Comparison of ENCODE assay signal across 6 cellular contexts in genomic region chr11:65960824-65961266, GRCh38. TPM values are rescaled to one million over a fixed set of nuclear protein-coding genes. Genes with fewer than 3 reads are reported as not detected.
DNase-seq lines count a peak whose midpoint lies in the region; TF ChIP-seq lines count a peak whose summit lies in the region.

No MANE protein-coding gene starts in this region.

- DNase-seq in HFFc6: no peak
- DNase-seq in mammary epithelial cell: no peak
- DNase-seq in NCI-H146 treated with DMSO at 0.1 percent for 48 hours (lab: John Stamatoyannopoulos, UW; ENCODE audit: unreplicated experiment): no peak
- DNase-seq in NCI-H2081 (lab: John Stamatoyannopoulos, UW): no peak
- no peak for DNase-seq in activated effector memory CD4-positive, alpha-beta T cell treated with Interleukin-2 at 50 U/mL for 16 hours

- peaks cover 8% of the 10 kb centered on the region for H3K36me3 Mint-ChIP-seq in HFFc6 (ENCODE audit: low read depth)

- H4K20me1 ChIP-seq in mammary epithelial cell (ENCODE audit: insufficient read depth, low read length): no peaks in the 10 kb centered on the region

- no peaks in the 10 kb centered on the region for H3K9me3 Mint-ChIP-seq in HFFc6

- peaks cover 25% of the 10 kb centered on the region for H3K4me1 Mint-ChIP-seq in HFFc6 (ENCODE audit: low read depth)

- peak overlapping the region; percentile 91 for H2AFZ ChIP-seq in mammary epithelial cell (ENCODE audit: low read depth, low read length)
- H2AFZ ChIP-seq in neuron (ENCODE audit: low read depth, low read length): peak overlapping the region; percentile 6

- H3K27me3 Mint-ChIP-seq in HFFc6 (ENCODE audit: insufficient read depth): peaks cover under 1% of the 10 kb centered on the region; the same call in 1 of the 2 replicates

- CTCF ChIA-PET in mammary epithelial cell (lab: Charles Lee; ENCODE audit: low non-redundant PET): no interaction called here

- dilution Hi-C loops in mammary epithelial cell (cut with HindIII; ENCODE audit: low sequenced_read_pairs): no loop called here

- peaks cover 10% of the 10 kb centered on the region for H3K4me1 ChIP-seq in mammary epithelial cell (ENCODE audit: insufficient read depth, low read length)
- peaks cover 13% of the 10 kb centered on the region for H3K4me1 ChIP-seq in neuron (ENCODE audit: insufficient read depth, low read length)

- intact Hi-C loops in mammary epithelial cell (cut with micrococcal nuclease): loop anchor here (1.0 to 2.0 kb wide), 6 partner anchors 20 to 100 kb away; partner anchors contain the start of genes BANF1, C11orf68, DRAP1 and EIF1AD

- H3K27me3 ChIP-seq in mammary epithelial cell (ENCODE audit: insufficient read depth, low read length) (no peaks in the 10 kb centered on the region), neuron (ENCODE audit: insufficient read depth, low read length) (no peaks in the 10 kb centered on the region)

- peak overlapping the region; percentile 76 for H3K9ac ChIP-seq in mammary epithelial cell (ENCODE audit: insufficient read depth, low read length)

- H3K27ac ChIP-seq in mammary epithelial cell (ENCODE audit: insufficient read depth, low read depth, low read length): peak overlapping the region; percentile 71

- TF ChIP-seq CTCF in HFFc6 (IDR thresholded peaks at IDR 0.05): no peak
- no peak for TF ChIP-seq CTCF in mammary epithelial cell (conservative IDR thresholded peaks at IDR 0.05 in 1 of 2, IDR thresholded peaks at IDR 0.05 in 1 of 2; ENCODE audit: extremely low read depth in 1 of 2, insufficient read depth in 1 of 2, low read depth in 1 of 2, low read length in 2 of 2)

- no TSS peak for BruUV-seq in mammary epithelial cell (replicated peaks; lab: Mats Ljungman, UMichigan)

- peaks cover 4% of the 10 kb centered on the region for H3K36me3 ChIP-seq in mammary epithelial cell (ENCODE audit: insufficient read depth, low read length)
- H3K36me3 ChIP-seq in neuron (ENCODE audit: insufficient read depth, low read length): peaks cover 23% of the 10 kb centered on the region

- 18% methylated on average over 11 of the region's 16 CpGs for WGBS in mammary epithelial cell (ENCODE audit: low coverage, missing lambda C conversion rate)

- peak overlapping the region; percentile 84 for H3K4me2 ChIP-seq in mammary epithelial cell (ENCODE audit: insufficient read depth, low read depth, low read length)

- H3K79me2 ChIP-seq in mammary epithelial cell (ENCODE audit: insufficient read depth, low read length): peaks cover 41% of the 10 kb centered on the region

- peak overlapping the region; percentile 58 to 98 (median 65) for H3K4me3 ChIP-seq in mammary epithelial cell (replicated peaks in 1 of 3; ENCODE audit: insufficient read depth in 1 of 3, low read depth in 2 of 3, low read length in 3 of 3)
- H3K4me3 ChIP-seq in neuron (ENCODE audit: low read length): peak overlapping the region; percentile 62

- peak overlapping the region; percentile 89 for H3K4me3 Mint-ChIP-seq in HFFc6

- H3K27ac Mint-ChIP-seq in HFFc6: peak overlapping the region; percentile 98

- in situ Hi-C loops in mammary epithelial cell (cut with MboI; ENCODE audit: low sequenced_read_pairs in 2 of 2): no loop called here

- H3K9me3 ChIP-seq in mammary epithelial cell (replicated peaks; ENCODE audit: insufficient read depth, low read length): no peaks in the 10 kb centered on the region
- no peaks in the 10 kb centered on the region for H3K9me3 ChIP-seq in neuron (ENCODE audit: low read length)

RNA-seq across cellular contexts. Expression of gene SART1, which starts 0.7 kb away (rescaled TPM):
- 10 to 100 TPM; 51.7 to 69.3 (median 61.0) TPM for total RNA-seq in HFFc6 (2021; fragmentation: NEBNext Ultra II Directional; extraction: Animal tissue kit (Norgen Biotek cat#: 25700))
- 10 to 100 TPM; 16.5 to 50.7 TPM for total RNA-seq in mammary epithelial cell
- polyA plus RNA-seq in mammary epithelial cell: 18.4 TPM
- polyA minus RNA-seq in mammary epithelial cell: 31.7 TPM

RNA-seq across cellular contexts. Expression of gene TSGA10IP, which starts 15.6 kb away (rescaled TPM):
- under 1 TPM in 1 of 6 experiments, not detected in 5; 0.23 TPM for total RNA-seq in HFFc6 (2021; fragmentation: NEBNext Ultra II Directional; extraction: Animal tissue kit (Norgen Biotek cat#: 25700))
- not detected for total RNA-seq in mammary epithelial cell
- not detected for polyA plus RNA-seq in mammary epithelial cell
- polyA minus RNA-seq in mammary epithelial cell: not detected

RNA-seq across cellular contexts. Expression of gene EIF1AD, which starts 41.1 kb away (rescaled TPM):
- total RNA-seq in HFFc6 (2021; fragmentation: NEBNext Ultra II Directional; extraction: Animal tissue kit (Norgen Biotek cat#: 25700)): 10 to 100 TPM; 28.6 to 36.8 (median 31.7) TPM
- total RNA-seq in mammary epithelial cell: 10 to 100 TPM; 26.8 to 36.9 TPM
- polyA plus RNA-seq in mammary epithelial cell: 40.5 TPM
- polyA minus RNA-seq in mammary epithelial cell: 74.5 TPM

RNA-seq across cellular contexts. Expression of gene BANF1, which starts 41.5 kb away (rescaled TPM):
- total RNA-seq in HFFc6 (2021; fragmentation: NEBNext Ultra II Directional; extraction: Animal tissue kit (Norgen Biotek cat#: 25700)): 100 to 1,000 TPM; 257 to 337 (median 300) TPM
- total RNA-seq in mammary epithelial cell: 100 to 1,000 TPM in 1 of 2 donors, 10 to 100 TPM in 1; 22.8 to 174 TPM
- polyA plus RNA-seq in mammary epithelial cell: 155 TPM
- 111 TPM for polyA minus RNA-seq in mammary epithelial cell

RNA-seq across cellular contexts. Expression of gene DRAP1, which starts 41.6 kb away (rescaled TPM):
- 100 to 1,000 TPM; 362 to 687 (median 615) TPM for total RNA-seq in HFFc6 (2021; fragmentation: NEBNext Ultra II Directional; extraction: Animal tissue kit (Norgen Biotek cat#: 25700))
- total RNA-seq in mammary epithelial cell: 100 to 1,000 TPM; 121 to 396 TPM
- 262 TPM for polyA plus RNA-seq in mammary epithelial cell
- 99.5 TPM for polyA minus RNA-seq in mammary epithelial cell
